ENCODE assay signal across 8 cellular contexts in genomic region chr4:127856485-127857447, GRCh38.
DNase-seq lines count a peak whose midpoint lies in the region; ATAC-seq lines count a peak whose summit lies in the region.

No MANE protein-coding gene starts in this region.

- peak; percentile 90 for DNase-seq in EL
- DNase-seq in fibroblast of peridontal ligament (ENCODE audit: extremely low read depth) = peak; percentile 90
- DNase-seq in NK-92 treated with Interleukin-12 subunit alpha and Interleukin-12 subunit beta, amount 100 ng/mL, for 24 hours (lab: John Stamatoyannopoulos, UW) = no peak
- DNase-seq in activated naive CD4-positive, alpha-beta T cell (lab: John Stamatoyannopoulos, UW) = no peak
- no peak for DNase-seq in DMS153 (lab: John Stamatoyannopoulos, UW)
- no peak for DNase-seq in NCI-H2029 treated with DMSO at 0.1 percent for 48 hours (lab: John Stamatoyannopoulos, UW)

- peak; percentile 81 for ATAC-seq in GM21515 (IDR thresholded peaks at IDR 0.05; ENCODE audit: unreplicated experiment)
- peak; percentile 84 for ATAC-seq in HG03571 (IDR thresholded peaks at IDR 0.05; ENCODE audit: unreplicated experiment)

Comparison
In these comparisons a context has a peak if more than half of its experiments do, and no peak if none do; other contexts are left out.
1. DNase-seq: peak in EL (single experiment) and fibroblast of peridontal ligament (single experiment); none in NK-92 treated with Interleukin-12 subunit alpha and Interleukin-12 subunit beta, amount 100 ng/mL, for 24 hours (single experiment), activated naive CD4-positive, alpha-beta T cell (0 of 4), DMS153 (single experiment) and NCI-H2029 treated with DMSO at 0.1 percent for 48 hours (single experiment).